In the genomic region with DNA sequence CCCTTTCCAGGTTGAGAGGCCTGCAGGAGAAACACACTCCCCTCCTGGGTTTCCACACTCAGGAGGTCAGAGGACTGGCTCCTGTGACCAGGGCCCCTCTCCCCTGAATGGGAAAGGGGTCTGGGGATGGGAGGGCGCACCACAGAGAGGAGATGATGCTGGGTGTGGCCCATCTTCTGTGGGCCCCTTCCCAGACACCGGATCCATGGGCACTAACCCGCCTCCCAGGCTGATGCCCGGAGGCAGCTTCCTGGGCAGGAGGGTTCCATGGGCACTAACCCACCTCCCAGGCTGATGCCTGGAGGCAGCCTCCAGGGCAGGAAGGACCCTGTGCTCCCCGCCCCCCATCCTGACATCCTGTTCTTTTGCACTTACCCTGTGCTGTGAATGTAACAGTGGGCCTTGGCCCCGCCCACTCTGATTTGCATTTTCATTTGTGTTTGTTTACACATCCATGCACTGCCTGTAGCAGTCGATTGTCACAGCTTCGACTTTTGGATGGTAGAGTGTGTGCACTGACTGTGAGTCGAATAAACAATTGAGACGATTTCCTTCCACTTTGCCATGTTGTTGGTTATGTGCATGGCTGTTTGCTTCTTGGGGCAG, we compare ENCODE assay signal across 12 cellular contexts. TPM values are rescaled to one million over a fixed set of nuclear protein-coding genes. Genes with fewer than 3 reads are reported as not detected.
DNase-seq lines count a peak whose midpoint lies in the region; ATAC-seq, FAIRE-seq and TF ChIP-seq lines count a peak whose summit lies in the region.
"Had no signal": no experiment of that assay in that cellular context is flagged by ENCODE, and none has a peak within 500 bp of the region (broad histone marks: within the 10 kb centered on the region; RNA-seq: fewer than 3 reads in every experiment).

No MANE protein-coding gene starts in this region.

- no peaks in the 10 kb centered on the region for H3K9me1 ChIP-seq in K562 (ENCODE audit: control insufficient read depth, insufficient read depth, low read length)

- H2AFZ ChIP-seq in K562 (ENCODE audit: low read depth, low read length), result no peak overlapping the region
- no peak overlapping the region for H2AFZ ChIP-seq in osteoblast (ENCODE audit: low read length)

- H3K36me3 ChIP-seq in K562 (ENCODE audit: control insufficient read depth, insufficient read depth, low read length), result peaks cover 48% of the 10 kb centered on the region; the same call in 2 of the 3 replicates
- H3K36me3 ChIP-seq in osteoblast (ENCODE audit: insufficient read depth, low read length), result peaks cover 7% of the 10 kb centered on the region
- H3K36me3 ChIP-seq: pancreas had no signal

- H4K20me1 ChIP-seq in K562 (replicated peaks; ENCODE audit: control insufficient read depth, insufficient read depth, low read length), result no peaks in the 10 kb centered on the region
- no peaks in the 10 kb centered on the region for H4K20me1 ChIP-seq in osteoblast (ENCODE audit: insufficient read depth, low read length)

- 70% methylated on average over 10 of the region's 10 CpGs for WGBS in K562 (ENCODE audit: insufficient coverage, low coverage, missing lambda C conversion rate)

- DNase-seq in activated effector memory CD4-positive, alpha-beta T cell treated with Interleukin-2 at 50 U/mL for 16 hours, result peak; percentile 19
- no peak for DNase-seq in activated effector memory CD4-positive, alpha-beta T cell treated with anti-CD3 and anti-CD28 coated beads, Interleukin-2, amount 50 U/mL, for 16 hours
- DNase-seq in NCI-H1048 (lab: John Stamatoyannopoulos, UW), result peak; percentile 38
- DNase-seq in K562 (ENCODE audit: extremely low read depth in 1 of 4, low spot score in 3 of 4), result peak in 1 of 4 experiments; percentile 49
- DNase-seq in osteoblast (ENCODE audit: insufficient read length, low spot score, missing footprints), result peak; percentile 51
- no peak for DNase-seq in NCI-H2196 (lab: John Stamatoyannopoulos, UW; ENCODE audit: unreplicated experiment)
- DNase-seq in HTR-8/SVneo (ENCODE audit: insufficient read length, low spot score), result no peak
- no peak for DNase-seq in NCI-H1092 (lab: John Stamatoyannopoulos, UW)
- DNase-seq: DMS79 had no signal

- H3K4me1 ChIP-seq in K562 (replicated peaks in 1 of 2; ENCODE audit: control insufficient read depth in 2 of 2, insufficient read depth in 2 of 2, low read length in 2 of 2) (peaks cover 44 to 60% of the 10 kb centered on the region in 2 experiments), osteoblast (ENCODE audit: insufficient read depth, low read length) (no peaks in the 10 kb centered on the region)
- H3K4me1 ChIP-seq: pancreas, vagina had no signal

- H3K9ac ChIP-seq in K562 (ENCODE audit: insufficient read depth in 1 of 2, low read depth in 2 of 2, low read length in 2 of 2), result peak overlapping the region; percentile 24 to 86; a peak in 3 of 4 replicates

- H3K79me2 ChIP-seq in K562 (ENCODE audit: control insufficient read depth, insufficient read depth, low read length), result peaks cover 16% of the 10 kb centered on the region; the same call in 2 of the 3 replicates
- no peaks in the 10 kb centered on the region for H3K79me2 ChIP-seq in osteoblast (ENCODE audit: insufficient read depth, low read length)

- H3K27ac ChIP-seq in K562 (ENCODE audit: extremely low read depth, low read depth, low read length) (peak overlapping the region; percentile 92; the same call in 2 of the 3 replicates), osteoblast (ENCODE audit: low read depth, low read length) (no peak overlapping the region)
- H3K27ac ChIP-seq: pancreas, vagina had no signal

- no TSS peak for BruUV-seq in K562 (replicated peaks; lab: Mats Ljungman, UMichigan)

- TF ChIP-seq CTCF in K562 (IDR thresholded peaks at IDR 0.05 in 2 of 3, conservative IDR thresholded peaks at IDR 0.05 in 1 of 3; ENCODE audit: insufficient read depth in 2 of 3, low read depth in 1 of 3, low read length in 3 of 3) (no peak), osteoblast (IDR thresholded peaks at IDR 0.05; ENCODE audit: extremely low read depth, low read depth, low read length) (no peak)

- H3K9me3 ChIP-seq in K562 (replicated peaks; ENCODE audit: control insufficient read depth, insufficient read depth, low read depth, low read length) (no peaks in the 10 kb centered on the region), osteoblast (ENCODE audit: low read depth, low read length) (no peaks in the 10 kb centered on the region)
- H3K9me3 ChIP-seq: pancreas, vagina had no signal

- in situ Hi-C loops in K562 (cut with MboI), result no loop called here

- H3K4me3 ChIP-seq in K562, result no peak overlapping the region
- H3K4me3 ChIP-seq in osteoblast (ENCODE audit: insufficient read depth, low read length), result no peak overlapping the region
- H3K4me3 ChIP-seq: pancreas, vagina had no signal

- H3K4me2 ChIP-seq in K562 (ENCODE audit: insufficient read depth, low read length) (peak overlapping the region; percentile 34; the same call in 1 of the 2 replicates), osteoblast (ENCODE audit: insufficient read depth, low read length) (no peak overlapping the region)

- POLR2A ChIA-PET in K562 (lab: Yijun Ruan, JAX), result interaction anchor here (1.1 kb wide), 1 partner anchor 9 kb away, joined by 3 read pairs; the partner anchor contains the start of gene DOLPP1

- TF ChIP-seq EP300 in K562 (IDR thresholded peaks at IDR 0.05; ENCODE audit: low read length), result no peak

- CTCF ChIA-PET in K562 (lab: Yijun Ruan, JAX; ENCODE audit: low intra/inter-chr PET ratio), result interaction anchor here (0.6 to 0.7 kb wide), 3 partner anchors 31 to 544 kb away, joined by 3 to 5 read pairs (median 4); no protein-coding TSS in a partner anchor

- intact Hi-C loops in K562 (cut with micrococcal nuclease), result no loop called here

- ATAC-seq in K562, result peak; percentile 23; the same call in 2 of the 3 replicates
- ATAC-seq: pancreas had no signal

- no peak for TF ChIP-seq POLR2A in K562 (conservative IDR thresholded peaks at IDR 0.05)

- FAIRE-seq in K562 (lab: Jason Lieb, UNC) (peak; percentile 37), HTR-8/SVneo (lab: Jason Lieb, UNC) (no peak)
- FAIRE-seq: GM12891, pancreas had no signal

- TF ChIP-seq RAD21 in K562 (CRISPR knock-in tag; conservative IDR thresholded peaks at IDR 0.05 in 1 of 2, IDR thresholded peaks at IDR 0.05 in 1 of 2), result no peak

- H3K27me3 ChIP-seq in K562 (ENCODE audit: control insufficient read depth in 2 of 2, insufficient read depth in 2 of 2, low read length in 2 of 2), result no peaks in the 10 kb centered on the region
- no peaks in the 10 kb centered on the region for H3K27me3 ChIP-seq in osteoblast (ENCODE audit: insufficient read depth, low read length)
- H3K27me3 ChIP-seq: pancreas, vagina had no signal

RNA-seq across cellular contexts. Expression of gene DOLPP1, which starts 9.3 kb away (rescaled TPM):
- 25.1 and 61.9 TPM in 2 replicates for total RNA-seq in K562 (2011; cell fraction: chromatin; rRNA removed; ENCODE audit: low replicate concordance)
- total RNA-seq in K562 (2011; cell fraction: nucleolus; rRNA removed), result 71.3 and 71.4 TPM in 2 replicates
- 60.4 and 62.9 TPM in 2 replicates for total RNA-seq in K562 (2011; cell fraction: nucleoplasm; rRNA removed)
- total RNA-seq in K562 (2014; rRNA removed) (25.2 and 28.7 TPM in 2 replicates), K562 (2014; rRNA removed; fragmentation: Illumina TruSeq; extraction: Trizol) (16.1 and 20.1 TPM in 2 replicates), K562 (2015; rRNA removed; fragmentation: Illumina TruSeq; extraction: Trizol) (29.8 and 30.5 TPM in 2 replicates), K562 (2021) (37.5 and 39.8 TPM in 2 replicates), osteoblast (10.3 and 10.5 TPM in 2 replicates)
- polyA plus RNA-seq in K562 (2011; rRNA removed) (33.4 and 36.2 TPM in 2 replicates), K562 (2014; fragmentation: Illumina TruSeq; extraction: Trizol) (34.6 and 38.7 TPM in 2 replicates), K562 (2014; fragmentation: Nextera tagmentation; extraction: Ambion mirVana) (10 to 100 TPM in 1 of 2 experiments, 1 to 10 TPM in 1; 3.0 to 19.2 TPM), K562 (2014; rRNA removed) (36.5 and 40.5 TPM in 2 replicates)
- 45.2 and 65.3 TPM in 2 replicates for polyA plus RNA-seq in K562 (2011; cell fraction: cytosol; rRNA removed)
- polyA plus RNA-seq in K562 (2011; cell fraction: nucleus; rRNA removed), result 50.0 and 61.6 TPM in 2 replicates
- 21.4 and 22.1 TPM in 2 replicates for polyA plus RNA-seq in K562 (2012)
- 19.4 and 20.2 TPM in 2 replicates for polyA minus RNA-seq in K562 (2011; rRNA and poly(A)+ RNA removed)
- 11.6 and 13.9 TPM in 2 replicates for polyA minus RNA-seq in K562 (2011; cell fraction: cytosol; rRNA and poly(A)+ RNA removed)
- polyA minus RNA-seq in K562 (2011; cell fraction: nucleus; rRNA and poly(A)+ RNA removed), result 9.4 and 14.6 TPM in 2 replicates

RNA-seq across cellular contexts. Expression of gene MIGA2, which starts 35.2 kb away (rescaled TPM):
- total RNA-seq in K562 (2011; cell fraction: chromatin; rRNA removed; ENCODE audit: low replicate concordance), result 92.3 and 308 TPM in 2 replicates
- total RNA-seq in K562 (2011; cell fraction: nucleolus; rRNA removed), result 215 and 248 TPM in 2 replicates
- total RNA-seq in K562 (2011; cell fraction: nucleoplasm; rRNA removed), result 114 and 139 TPM in 2 replicates
- total RNA-seq in K562 (2014; rRNA removed) (25.4 and 30.5 TPM in 2 replicates), K562 (2014; rRNA removed; fragmentation: Illumina TruSeq; extraction: Trizol) (5.3 and 7.3 TPM in 2 replicates), K562 (2015; rRNA removed; fragmentation: Illumina TruSeq; extraction: Trizol) (18.0 and 22.7 TPM in 2 replicates), K562 (2021) (47.6 and 49.4 TPM in 2 replicates), osteoblast (21.2 and 22.4 TPM in 2 replicates)
- polyA plus RNA-seq in K562 (2011; rRNA removed) (19.8 and 37.8 TPM in 2 replicates), K562 (2014; fragmentation: Illumina TruSeq; extraction: Trizol) (15.2 and 25.9 TPM in 2 replicates), K562 (2014; fragmentation: Nextera tagmentation; extraction: Ambion mirVana) (under 1 TPM; 0.15 to 0.77 TPM), K562 (2014; rRNA removed) (51.4 and 54.1 TPM in 2 replicates)
- polyA plus RNA-seq in K562 (2011; cell fraction: cytosol; rRNA removed), result 19.0 and 25.6 TPM in 2 replicates
- polyA plus RNA-seq in K562 (2011; cell fraction: nucleus; rRNA removed), result 374 and 378 TPM in 2 replicates
- polyA plus RNA-seq in K562 (2012), result 25.3 and 34.3 TPM in 2 replicates
- 7.0 and 8.3 TPM in 2 replicates for polyA minus RNA-seq in K562 (2011; rRNA and poly(A)+ RNA removed)
- polyA minus RNA-seq in K562 (2011; cell fraction: cytosol; rRNA and poly(A)+ RNA removed), result 10.7 and 12.7 TPM in 2 replicates
- polyA minus RNA-seq in K562 (2011; cell fraction: nucleus; rRNA and poly(A)+ RNA removed), result 52.0 and 76.5 TPM in 2 replicates

RNA-seq across cellular contexts. Expression of gene CRAT, which starts 39.0 kb away (rescaled TPM):
- total RNA-seq in K562 (2011; cell fraction: chromatin; rRNA removed; ENCODE audit: low replicate concordance), result 9.6 and 13.0 TPM in 2 replicates
- 6.7 and 10.3 TPM in 2 replicates for total RNA-seq in K562 (2011; cell fraction: nucleolus; rRNA removed)
- total RNA-seq in K562 (2011; cell fraction: nucleoplasm; rRNA removed), result 6.0 and 8.1 TPM in 2 replicates
- total RNA-seq in K562 (2014; rRNA removed) (8.2 and 10.1 TPM in 2 replicates), K562 (2014; rRNA removed; fragmentation: Illumina TruSeq; extraction: Trizol) (2.7 and 3.7 TPM in 2 replicates), K562 (2015; rRNA removed; fragmentation: Illumina TruSeq; extraction: Trizol) (4.7 and 4.8 TPM in 2 replicates), K562 (2021) (13.8 and 14.8 TPM in 2 replicates), osteoblast (64.8 and 79.6 TPM in 2 replicates)
- polyA plus RNA-seq in K562 (2011; rRNA removed) (5.4 and 9.6 TPM in 2 replicates), K562 (2014; fragmentation: Illumina TruSeq; extraction: Trizol) (7.4 and 11.7 TPM in 2 replicates), K562 (2014; fragmentation: Nextera tagmentation; extraction: Ambion mirVana) (under 1 TPM; 0.20 to 0.67 TPM), K562 (2014; rRNA removed) (6.2 and 6.3 TPM in 2 replicates)
- polyA plus RNA-seq in K562 (2011; cell fraction: cytosol; rRNA removed), result 8.6 and 11.9 TPM in 2 replicates
- 12.2 and 15.8 TPM in 2 replicates for polyA plus RNA-seq in K562 (2011; cell fraction: nucleus; rRNA removed)
- polyA plus RNA-seq in K562 (2012), result 10.9 and 22.6 TPM in 2 replicates
- polyA minus RNA-seq in K562 (2011; rRNA and poly(A)+ RNA removed), result 5.0 and 5.1 TPM in 2 replicates
- 7.5 and 12.5 TPM in 2 replicates for polyA minus RNA-seq in K562 (2011; cell fraction: cytosol; rRNA and poly(A)+ RNA removed)
- polyA minus RNA-seq in K562 (2011; cell fraction: nucleus; rRNA and poly(A)+ RNA removed), result 2.2 and 4.3 TPM in 2 replicates

RNA-seq across cellular contexts. Expression of gene PTPA, which starts 39.6 kb away (rescaled TPM):
- total RNA-seq in K562 (2011; cell fraction: chromatin; rRNA removed; ENCODE audit: low replicate concordance), result 42.2 and 97.6 TPM in 2 replicates
- 57.8 and 60.5 TPM in 2 replicates for total RNA-seq in K562 (2011; cell fraction: nucleolus; rRNA removed)
- 50.5 and 57.4 TPM in 2 replicates for total RNA-seq in K562 (2011; cell fraction: nucleoplasm; rRNA removed)
- total RNA-seq in K562 (2014; rRNA removed), result 87.7 and 122 TPM in 2 replicates
- 54.0 and 58.6 TPM in 2 replicates for total RNA-seq in K562 (2014; rRNA removed; fragmentation: Illumina TruSeq; extraction: Trizol)
- 73.0 and 77.4 TPM in 2 replicates for total RNA-seq in K562 (2015; rRNA removed; fragmentation: Illumina TruSeq; extraction: Trizol)
- total RNA-seq in K562 (2021), result 109 and 119 TPM in 2 replicates
- polyA plus RNA-seq in K562 (2011; rRNA removed), result 106 and 121 TPM in 2 replicates
- 85.0 and 104 TPM in 2 replicates for polyA plus RNA-seq in K562 (2011; cell fraction: cytosol; rRNA removed)
- 59.1 and 61.5 TPM in 2 replicates for polyA plus RNA-seq in K562 (2011; cell fraction: nucleus; rRNA removed)
- 76.9 and 94.0 TPM in 2 replicates for polyA plus RNA-seq in K562 (2012)
- 72.6 and 83.7 TPM in 2 replicates for polyA plus RNA-seq in K562 (2014; fragmentation: Illumina TruSeq; extraction: Trizol)
- 1 to 10 TPM; 1.7 to 3.4 TPM for polyA plus RNA-seq in K562 (2014; fragmentation: Nextera tagmentation; extraction: Ambion mirVana)
- 60.6 and 66.3 TPM in 2 replicates for polyA plus RNA-seq in K562 (2014; rRNA removed)
- 99.5 and 120 TPM in 2 replicates for polyA minus RNA-seq in K562 (2011; rRNA and poly(A)+ RNA removed)
- polyA minus RNA-seq in K562 (2011; cell fraction: cytosol; rRNA and poly(A)+ RNA removed), result 61.5 and 61.9 TPM in 2 replicates
- 15.3 and 28.9 TPM in 2 replicates for polyA minus RNA-seq in K562 (2011; cell fraction: nucleus; rRNA and poly(A)+ RNA removed)
- total RNA-seq in osteoblast, result 64.8 and 73.5 TPM in 2 replicates

RNA-seq across cellular contexts. Expression of gene SH3GLB2, which starts 43.5 kb away (rescaled TPM):
- 56.9 and 171 TPM in 2 replicates for total RNA-seq in K562 (2011; cell fraction: chromatin; rRNA removed; ENCODE audit: low replicate concordance)
- total RNA-seq in K562 (2011; cell fraction: nucleolus; rRNA removed), result 132 and 142 TPM in 2 replicates
- total RNA-seq in K562 (2011; cell fraction: nucleoplasm; rRNA removed), result 83.5 and 91.6 TPM in 2 replicates
- total RNA-seq in K562 (2014; rRNA removed) (58.8 and 72.7 TPM in 2 replicates), K562 (2014; rRNA removed; fragmentation: Illumina TruSeq; extraction: Trizol) (17.3 and 23.0 TPM in 2 replicates), K562 (2015; rRNA removed; fragmentation: Illumina TruSeq; extraction: Trizol) (35.2 and 35.9 TPM in 2 replicates), K562 (2021) (88.4 and 90.2 TPM in 2 replicates), osteoblast (37.3 and 38.6 TPM in 2 replicates)
- polyA plus RNA-seq in K562 (2011; rRNA removed) (60.6 and 64.2 TPM in 2 replicates), K562 (2014; fragmentation: Illumina TruSeq; extraction: Trizol) (63.3 and 68.6 TPM in 2 replicates), K562 (2014; fragmentation: Nextera tagmentation; extraction: Ambion mirVana) (under 1 TPM; 0.20 to 0.98 TPM), K562 (2014; rRNA removed) (118 and 124 TPM in 2 replicates)
- polyA plus RNA-seq in K562 (2011; cell fraction: cytosol; rRNA removed), result 57.8 and 99.1 TPM in 2 replicates
- 381 and 681 TPM in 2 replicates for polyA plus RNA-seq in K562 (2011; cell fraction: nucleus; rRNA removed)
- polyA plus RNA-seq in K562 (2012), result 72.8 and 106 TPM in 2 replicates
- 7.6 and 15.5 TPM in 2 replicates for polyA minus RNA-seq in K562 (2011; rRNA and poly(A)+ RNA removed)
- polyA minus RNA-seq in K562 (2011; cell fraction: cytosol; rRNA and poly(A)+ RNA removed), result 24.0 and 25.5 TPM in 2 replicates
- polyA minus RNA-seq in K562 (2011; cell fraction: nucleus; rRNA and poly(A)+ RNA removed), result 32.9 and 40.3 TPM in 2 replicates

Comparison
In these comparisons a context has a peak if more than half of its experiments do, and no peak if none do; other contexts are left out.
1. DNase-seq: peak in activated effector memory CD4-positive, alpha-beta T cell treated with Interleukin-2 at 50 U/mL for 16 hours (single experiment), NCI-H1048 (single experiment) and osteoblast (single experiment); none in activated effector memory CD4-positive, alpha-beta T cell treated with anti-CD3 and anti-CD28 coated beads, Interleukin-2, amount 50 U/mL, for 16 hours (single experiment), NCI-H2196 (single experiment), HTR-8/SVneo (single experiment) and NCI-H1092 (single experiment).